Comparison of ENCODE assay signal across 7 cellular contexts in the genomic region with DNA sequence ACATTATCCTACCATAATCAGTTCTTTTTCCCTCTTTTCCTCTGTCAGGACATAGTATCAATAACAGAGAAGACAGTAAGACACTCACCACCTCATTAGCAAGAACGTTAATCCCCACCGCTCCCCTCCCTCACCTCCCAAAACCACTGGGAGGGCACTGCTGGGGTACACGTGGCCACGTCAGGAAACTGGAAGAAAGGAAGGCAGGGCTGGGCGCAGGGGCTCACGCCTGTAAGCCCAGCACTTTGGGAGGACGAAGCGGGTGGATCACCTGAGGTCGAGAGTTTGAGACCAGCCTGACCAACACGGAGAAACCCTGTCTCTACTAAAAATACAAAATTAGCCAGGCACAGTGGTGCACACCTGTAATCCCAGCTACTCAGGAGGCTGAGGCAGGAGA.
DNase-seq lines count a peak whose midpoint lies in the region; ATAC-seq and TF ChIP-seq lines count a peak whose summit lies in the region.
"Not testable (repeated sequence)": the region's sequence is repeated elsewhere in the genome, so short reads cannot be mapped to it uniquely, and the experiment has no call there.

No MANE protein-coding gene starts in this region.

- peaks cover 27% of the 10 kb centered on the region for H3K4me1 Mint-ChIP-seq in activated naive CD8-positive, alpha-beta T cell treated with anti-CD3 and anti-CD28 coated beads, Interleukin-2, amount 10 ng/mL, durations not matched to agents 7 days and 5 days
- H3K4me1 Mint-ChIP-seq in immature natural killer cell: peaks cover 38% of the 10 kb centered on the region in 2 donors
- peaks cover 18 to 40% (median 32%) of the 10 kb centered on the region in 4 donors for H3K4me1 Mint-ChIP-seq in naive thymus-derived CD8-positive, alpha-beta T cell

- not testable (repeated sequence) for H3K9me3 ChIP-seq in DND-41 (ENCODE audit: insufficient read depth, low read length, severe bottlenecking); spleen

- peaks cover 11% of the 10 kb centered on the region for H3K4me1 ChIP-seq in DND-41 (ENCODE audit: insufficient read depth, low read length)
- H3K4me1 ChIP-seq in spleen: peaks cover 0 to 15% (median 0%) of the 10 kb centered on the region in 6 donors

- not testable (repeated sequence) for H3K4me3 Mint-ChIP-seq in activated naive CD8-positive, alpha-beta T cell treated with anti-CD3 and anti-CD28 coated beads, Interleukin-2, amount 10 ng/mL, durations not matched to agents 7 days and 5 days
- peak overlapping the region in 2 of 5 donors; percentile 17 to 60 for H3K4me3 Mint-ChIP-seq in immature natural killer cell
- peak overlapping the region in 3 of 10 donors; percentile 5 to 9 (median 9) for H3K4me3 Mint-ChIP-seq in naive thymus-derived CD8-positive, alpha-beta T cell

- TF ChIP-seq POLR2A in spleen (IDR thresholded peaks at IDR 0.05): not testable (repeated sequence)

- H3K27ac ChIP-seq in DND-41 (ENCODE audit: low read length): peak overlapping the region; percentile 12; the same call in 1 of the 2 replicates
- not testable (repeated sequence) for H3K27ac ChIP-seq in spleen

- H3K9ac ChIP-seq in DND-41 (ENCODE audit: low read depth, low read length): not testable (repeated sequence)

- POLR2A ChIA-PET in activated naive CD8-positive, alpha-beta T cell treated with anti-CD3 and anti-CD28 coated beads, Interleukin-2, amount 10 ng/mL, durations not matched to agents 7 days and 5 days (lab: Charles Lee): not testable (repeated sequence)
- POLR2A ChIA-PET in naive thymus-derived CD8-positive, alpha-beta T cell (lab: Charles Lee): interaction anchor here (0.5 to 1.3 kb wide), 3 partner anchors 1866 to 1870 kb away, joined by 3 read pairs; no protein-coding TSS in a partner anchor

- not testable (repeated sequence) for H3K27me3 ChIP-seq in DND-41 (ENCODE audit: insufficient read depth, low read length, poor library complexity); spleen (replicated peaks in 1 of 7)

- 62 to 81% (median 75%) methylated on average over 10 of the region's 10 CpGs for WGBS in spleen, 5 donors

- H2AFZ ChIP-seq in DND-41 (ENCODE audit: low read depth, low read length): not testable (repeated sequence)

- not testable (repeated sequence) for DNase-seq in DND-41; immature natural killer cell; naive thymus-derived CD8-positive, alpha-beta T cell
- DNase-seq in activated CD4-positive, alpha-beta T cell treated with anti-CD3 and anti-CD28 coated beads for 1 hour: peak; percentile 7
- DNase-seq in activated CD8-positive, alpha-beta memory T cell treated with anti-CD3 and anti-CD28 coated beads, Interleukin-2, amount 50 U/mL, for 48 hours: peak; percentile 54
- DNase-seq in activated naive CD8-positive, alpha-beta T cell treated with anti-CD3 and anti-CD28 coated beads, Interleukin-2, amount 10 ng/mL, durations not matched to agents 7 days and 5 days: peak; percentile 34
- DNase-seq in spleen: peak; percentile 79

- H3K36me3 Mint-ChIP-seq in activated naive CD8-positive, alpha-beta T cell treated with anti-CD3 and anti-CD28 coated beads, Interleukin-2, amount 10 ng/mL, durations not matched to agents 7 days and 5 days; immature natural killer cell; naive thymus-derived CD8-positive, alpha-beta T cell: not testable (repeated sequence)

- H3K4me3 ChIP-seq in DND-41 (ENCODE audit: low read depth in 1 of 2, low read length in 2 of 2); spleen: not testable (repeated sequence)

- H4K20me1 ChIP-seq in DND-41 (ENCODE audit: insufficient read depth, low read length): not testable (repeated sequence)

- ATAC-seq in DND-41 (ENCODE audit: insufficient read depth, low read depth); activated naive CD8-positive, alpha-beta T cell treated with anti-CD3 and anti-CD28 coated beads, Interleukin-2, amount 10 ng/mL, durations not matched to agents 7 days and 5 days (ENCODE audit: low read depth); naive thymus-derived CD8-positive, alpha-beta T cell: not testable (repeated sequence)

- not testable (repeated sequence) for H3K36me3 ChIP-seq in DND-41 (ENCODE audit: insufficient read depth, low read length); spleen

- H3K9me3 Mint-ChIP-seq in activated naive CD8-positive, alpha-beta T cell treated with anti-CD3 and anti-CD28 coated beads, Interleukin-2, amount 10 ng/mL, durations not matched to agents 7 days and 5 days; immature natural killer cell; naive thymus-derived CD8-positive, alpha-beta T cell: not testable (repeated sequence)

- peak overlapping the region; percentile 96 for H3K27ac Mint-ChIP-seq in activated naive CD8-positive, alpha-beta T cell treated with anti-CD3 and anti-CD28 coated beads, Interleukin-2, amount 10 ng/mL, durations not matched to agents 7 days and 5 days
- peak overlapping the region; percentile 32 to 99 (median 98) for H3K27ac Mint-ChIP-seq in immature natural killer cell
- H3K27ac Mint-ChIP-seq in naive thymus-derived CD8-positive, alpha-beta T cell: peak overlapping the region in 9 of 10 donors; percentile 68 to 100 (median 99)

- intact Hi-C loops in spleen (cut with DNase I; ENCODE audit: low total_unique reads): not testable (repeated sequence)

- not testable (repeated sequence) for H3K79me2 ChIP-seq in DND-41 (ENCODE audit: insufficient read depth, low read length)

- peaks cover 11% of the 10 kb centered on the region for H3K27me3 Mint-ChIP-seq in activated naive CD8-positive, alpha-beta T cell treated with anti-CD3 and anti-CD28 coated beads, Interleukin-2, amount 10 ng/mL, durations not matched to agents 7 days and 5 days
- peaks cover 10 to 14% (median 12%) of the 10 kb centered on the region in 3 donors for H3K27me3 Mint-ChIP-seq in immature natural killer cell (ENCODE audit: low read depth in 3 of 3)
- H3K27me3 Mint-ChIP-seq in naive thymus-derived CD8-positive, alpha-beta T cell: peaks cover 0 to 33% (median 9%) of the 10 kb centered on the region in 5 donors

- H3K4me2 ChIP-seq in DND-41 (ENCODE audit: insufficient read depth, low read length): not testable (repeated sequence)

- not testable (repeated sequence) for TF ChIP-seq CTCF in DND-41 (IDR thresholded peaks at IDR 0.05; ENCODE audit: borderline replicate concordance, extremely low read depth, low read length, poor library complexity, severe bottlenecking); spleen (IDR thresholded peaks at IDR 0.05 in 8 of 11, conservative IDR thresholded peaks at IDR 0.05 in 3 of 11)
